ENCODE assay signal across 8 cellular contexts in genomic region chr1:226634611-226635246, GRCh38.
DNase-seq lines count a peak whose midpoint lies in the region; ATAC-seq, FAIRE-seq and TF ChIP-seq lines count a peak whose summit lies in the region.

No MANE protein-coding gene starts in this region.

- TF ChIP-seq POLR2A in GM12892 (IDR thresholded peaks at IDR 0.05; ENCODE audit: low read depth, low read length) = no peak

- H3F3A ChIP-seq in MM.1S (ENCODE audit: insufficient read depth, low read length) = peaks cover 11% of the 10 kb centered on the region

- H3K4me1 ChIP-seq in BLaER1 treated with 17β-estradiol and CSF1 and Interleukin-3, amounts not matched to agents 10 nM and 100 nM = peaks cover 66 to 88% (median 73%) of the 10 kb centered on the region in 10 experiments
- H3K4me1 ChIP-seq in MM.1S (ENCODE audit: low read length) = peaks cover 25% of the 10 kb centered on the region

- peak overlapping the region; percentile 70 to 89 (median 82) for H3K4me2 ChIP-seq in BLaER1 treated with 17β-estradiol and CSF1 and Interleukin-3, amounts not matched to agents 10 nM and 100 nM
- peak overlapping the region; percentile 48; the same call in 1 of the 2 replicates for H3K4me2 ChIP-seq in MM.1S (ENCODE audit: low read depth, low read length)

- H3K4me3 Mint-ChIP-seq in chondrocyte (ENCODE audit: unreplicated experiment) = no peak overlapping the region
- H3K4me3 Mint-ChIP-seq in natural killer cell treated with Interleukin-12 subunit alpha and Interleukin-12 subunit beta and Interleukin-15 and Interleukin-18, amount 100 ng/mL, for 72 hours = no peak overlapping the region

- no peak overlapping the region for H3K4me3 ChIP-seq in BLaER1 treated with 17β-estradiol and CSF1 and Interleukin-3, amounts not matched to agents 10 nM and 100 nM
- 0 out of 2 replicates have a peak overlapping the region, but pooled peaks have one; percentile 2 for H3K4me3 ChIP-seq in MM.1S (ENCODE audit: low read length)

- H3K4me1 Mint-ChIP-seq in chondrocyte (ENCODE audit: low read depth) = no peaks in the 10 kb centered on the region
- peaks cover 16 to 22% of the 10 kb centered on the region in 2 donors for H3K4me1 Mint-ChIP-seq in natural killer cell treated with Interleukin-12 subunit alpha and Interleukin-12 subunit beta and Interleukin-15 and Interleukin-18, amount 100 ng/mL, for 72 hours (ENCODE audit: low read depth in 2 of 2)

- peaks cover 0 to 52% (median 12%) of the 10 kb centered on the region in 11 experiments; a peak in 11 of 22 replicates for H4K20me1 ChIP-seq in BLaER1 treated with 17β-estradiol and CSF1 and Interleukin-3, amounts not matched to agents 10 nM and 100 nM
- H4K20me1 ChIP-seq in MM.1S (ENCODE audit: insufficient read depth, low read length) = no peaks in the 10 kb centered on the region

- peaks cover 5% of the 10 kb centered on the region for H3K36me3 Mint-ChIP-seq in chondrocyte (ENCODE audit: low read depth)
- no peaks in the 10 kb centered on the region for H3K36me3 Mint-ChIP-seq in natural killer cell treated with Interleukin-12 subunit alpha and Interleukin-12 subunit beta and Interleukin-15 and Interleukin-18, amount 100 ng/mL, for 72 hours

- FAIRE-seq in GM12892 (lab: Jason Lieb, UNC) = no peak

- TF ChIP-seq CTCF in MM.1S (IDR thresholded peaks at IDR 0.05; ENCODE audit: low read length) (no peak), chondrocyte (IDR thresholded peaks at IDR 0.05) (no peak)

- H3K79me2 ChIP-seq in MM.1S (ENCODE audit: low read length) = no peaks in the 10 kb centered on the region

- H3K27me3 Mint-ChIP-seq in chondrocyte (ENCODE audit: low read depth) = no peaks in the 10 kb centered on the region
- H3K27me3 Mint-ChIP-seq in natural killer cell treated with Interleukin-12 subunit alpha and Interleukin-12 subunit beta and Interleukin-15 and Interleukin-18, amount 100 ng/mL, for 72 hours = no peaks in the 10 kb centered on the region

- peaks cover 16 to 37% (median 30%) of the 10 kb centered on the region in 11 experiments; a peak in 17 of 22 replicates for H3K36me3 ChIP-seq in BLaER1 treated with 17β-estradiol and CSF1 and Interleukin-3, amounts not matched to agents 10 nM and 100 nM
- H3K36me3 ChIP-seq in MM.1S (replicated peaks; ENCODE audit: insufficient read depth, low read length) = no peaks in the 10 kb centered on the region

- H3K27ac ChIP-seq in BLaER1 treated with 17β-estradiol and CSF1 and Interleukin-3, amounts not matched to agents 10 nM and 100 nM = peak overlapping the region in 3 of 11 experiments; percentile 10 to 31 (median 30); a peak in 4 of 22 replicates
- peak overlapping the region; percentile 75; the same call in 1 of the 2 replicates for H3K27ac ChIP-seq in MM.1S (ENCODE audit: low read length)

- H3K9ac ChIP-seq in BLaER1 treated with 17β-estradiol and CSF1 and Interleukin-3, amounts not matched to agents 10 nM and 100 nM = peak overlapping the region in 2 of 11 experiments; percentile 13 to 44; a peak in 2 of 22 replicates
- H3K9ac ChIP-seq in MM.1S (ENCODE audit: low read length) = peak overlapping the region; percentile 22; the same call in 1 of the 2 replicates

- DNase-seq in MM.1S (no peak), chondrocyte (ENCODE audit: low spot score) (peak; percentile 59), NOMO-1 treated with DMSO at 0.1 percent for 48 hours (lab: John Stamatoyannopoulos, UW; ENCODE audit: unreplicated experiment) (no peak), NCI-H526 (lab: John Stamatoyannopoulos, UW) (no peak), GM12892 (ENCODE audit: insufficient read length) (no peak), D341Med (ENCODE audit: low spot score) (no peak)
- peak; percentile 51 for DNase-seq in natural killer cell treated with Interleukin-12 subunit alpha and Interleukin-12 subunit beta and Interleukin-15 and Interleukin-18, amount 100 ng/mL, for 72 hours (ENCODE audit: low spot score)

- H3K27ac Mint-ChIP-seq in chondrocyte (ENCODE audit: unreplicated experiment) = no peak overlapping the region
- H3K27ac Mint-ChIP-seq in natural killer cell treated with Interleukin-12 subunit alpha and Interleukin-12 subunit beta and Interleukin-15 and Interleukin-18, amount 100 ng/mL, for 72 hours = peak overlapping the region; percentile 40 to 84

- H2AFZ ChIP-seq in MM.1S (ENCODE audit: low read length) = no peak overlapping the region

- no peak for ATAC-seq in natural killer cell treated with Interleukin-12 subunit alpha and Interleukin-12 subunit beta and Interleukin-15 and Interleukin-18, amount 100 ng/mL, for 72 hours

- H3K27me3 ChIP-seq in BLaER1 treated with 17β-estradiol and CSF1 and Interleukin-3, amounts not matched to agents 10 nM and 100 nM = no peaks in the 10 kb centered on the region
- no peaks in the 10 kb centered on the region for H3K27me3 ChIP-seq in MM.1S (replicated peaks; ENCODE audit: insufficient read depth, low read length)

- H3K9me3 Mint-ChIP-seq in chondrocyte (ENCODE audit: low read depth) = no peaks in the 10 kb centered on the region
- no peaks in the 10 kb centered on the region for H3K9me3 Mint-ChIP-seq in natural killer cell treated with Interleukin-12 subunit alpha and Interleukin-12 subunit beta and Interleukin-15 and Interleukin-18, amount 100 ng/mL, for 72 hours

- no peaks in the 10 kb centered on the region for H3K9me2 ChIP-seq in MM.1S (replicated peaks; ENCODE audit: insufficient read depth, low read length)

- H3K9me3 ChIP-seq in BLaER1 treated with 17β-estradiol and CSF1 and Interleukin-3, amounts not matched to agents 10 nM and 100 nM (replicated peaks in 1 of 11) = no peaks in the 10 kb centered on the region
- no peaks in the 10 kb centered on the region for H3K9me3 ChIP-seq in MM.1S (replicated peaks; ENCODE audit: insufficient read depth, low read length)

Comparison
In these comparisons a context has a peak if more than half of its experiments do, and no peak if none do; other contexts are left out.
1. DNase-seq: peak in chondrocyte (single experiment) and natural killer cell treated with Interleukin-12 subunit alpha and Interleukin-12 subunit beta and Interleukin-15 and Interleukin-18, amount 100 ng/mL, for 72 hours (single experiment); none in MM.1S (single experiment), NOMO-1 treated with DMSO at 0.1 percent for 48 hours (single experiment), NCI-H526 (0 of 2), GM12892 (single experiment) and D341Med (single experiment).